In genomic region chr7:125030756-125031387, GRCh38 we compare ENCODE assay signal across 30 cellular contexts.
"Had no signal": no experiment of that assay in that cellular context is flagged by ENCODE, and none has a peak within 500 bp of the region (broad histone marks: within the 10 kb centered on the region; RNA-seq: fewer than 3 reads in every experiment).

No MANE protein-coding gene starts in this region.

- H3K27ac Mint-ChIP-seq: activated CD4-positive, alpha-beta memory T cell treated with anti-CD3 and anti-CD28 coated beads, Interleukin-2, amount 10 ng/mL, durations not matched to agents 7 days and 5 days; activated CD4-positive, alpha-beta T cell treated with anti-CD3 and anti-CD28 coated beads, Interleukin-2, amount 10 ng/mL, durations not matched to agents 7 days and 5 days; activated naive CD8-positive, alpha-beta T cell; activated T-helper 17 cell treated with anti-CD3 and anti-CD28 coated beads, Interleukin-2, amount 50 U/mL, for 72 hours; dendritic cell treated with granulocyte-macrophage colony-stimulating factor and Interleukin-4, amounts not matched to agents 40 ng/mL and 50 ng/mL, for 4 days; endodermal cell; T-cell; T-helper 1 cell treated with Interleukin-12 subunit alpha and Interleukin-12 subunit beta and Interleukin-4 antibody, amounts not matched to agents 30 μg/mL and 1 μg/mL, for 36 hours had no signal

- H3K36me3 Mint-ChIP-seq: activated naive CD8-positive, alpha-beta T cell; T-cell had no signal

- H3K9me3 Mint-ChIP-seq: activated CD4-positive, alpha-beta memory T cell treated with anti-CD3 and anti-CD28 coated beads, Interleukin-2, amount 10 ng/mL, durations not matched to agents 7 days and 5 days; activated CD4-positive, alpha-beta T cell treated with anti-CD3 and anti-CD28 coated beads, Interleukin-2, amount 10 ng/mL, durations not matched to agents 7 days and 5 days; activated T-cell treated with anti-CD3 and anti-CD28 coated beads, Interleukin-2, amount 50 U/mL, for 4 hours; activated T-helper 17 cell treated with anti-CD3 and anti-CD28 coated beads, Interleukin-2, amount 50 U/mL, for 72 hours; central memory CD8-positive, alpha-beta T cell; dendritic cell treated with granulocyte-macrophage colony-stimulating factor and Interleukin-4, amounts not matched to agents 40 ng/mL and 50 ng/mL, for 4 days; endodermal cell; T-cell; T-helper 1 cell treated with Interleukin-12 subunit alpha and Interleukin-12 subunit beta and Interleukin-4 antibody, amounts not matched to agents 30 μg/mL and 1 μg/mL, for 36 hours had no signal

- H3K27ac ChIP-seq: brain microvascular endothelial cell, coronary artery, dorsolateral prefrontal cortex, esophagus muscularis mucosa, foreskin keratinocyte, gastrocnemius medialis had no signal

- H3K4me1 ChIP-seq: esophagus muscularis mucosa, foreskin keratinocyte, gastrocnemius medialis had no signal

- H3K27me3 Mint-ChIP-seq: activated CD4-positive, alpha-beta memory T cell treated with anti-CD3 and anti-CD28 coated beads, Interleukin-2, amount 10 ng/mL, durations not matched to agents 7 days and 5 days; activated CD4-positive, alpha-beta T cell treated with anti-CD3 and anti-CD28 coated beads, Interleukin-2, amount 10 ng/mL, durations not matched to agents 7 days and 5 days; activated naive CD8-positive, alpha-beta T cell; activated T-helper 17 cell treated with anti-CD3 and anti-CD28 coated beads, Interleukin-2, amount 50 U/mL, for 72 hours; central memory CD8-positive, alpha-beta T cell; dendritic cell treated with granulocyte-macrophage colony-stimulating factor and Interleukin-4, amounts not matched to agents 40 ng/mL and 50 ng/mL, for 4 days; T-cell had no signal

- H3K4me3 ChIP-seq: coronary artery, dorsolateral prefrontal cortex, esophagus muscularis mucosa, gastrocnemius medialis had no signal

- H3K27me3 ChIP-seq: brain microvascular endothelial cell, dorsolateral prefrontal cortex, esophagus muscularis mucosa, foreskin keratinocyte, gastrocnemius medialis had no signal

- H3K36me3 ChIP-seq: brain microvascular endothelial cell, esophagus muscularis mucosa, gastrocnemius medialis had no signal

- H3K9me3 ChIP-seq: esophagus muscularis mucosa, gastrocnemius medialis had no signal

- H3K4me1 Mint-ChIP-seq: activated CD4-positive, alpha-beta memory T cell treated with anti-CD3 and anti-CD28 coated beads, Interleukin-2, amount 10 ng/mL, durations not matched to agents 7 days and 5 days; activated CD4-positive, alpha-beta T cell treated with anti-CD3 and anti-CD28 coated beads, Interleukin-2, amount 10 ng/mL, durations not matched to agents 7 days and 5 days; activated T-helper 17 cell treated with anti-CD3 and anti-CD28 coated beads, Interleukin-2, amount 50 U/mL, for 72 hours; central memory CD8-positive, alpha-beta T cell; endodermal cell; T-cell had no signal

- ATAC-seq: activated T-cell treated with anti-CD3 and anti-CD28 coated beads, Interleukin-2, amount 50 U/mL, for 4 hours; activated T-helper 17 cell treated with anti-CD3 and anti-CD28 coated beads, Interleukin-2, amount 50 U/mL, for 72 hours; foreskin keratinocyte; gastrocnemius medialis; T-cell had no signal

- H3K4me3 Mint-ChIP-seq: activated CD4-positive, alpha-beta memory T cell treated with anti-CD3 and anti-CD28 coated beads, Interleukin-2, amount 10 ng/mL, durations not matched to agents 7 days and 5 days; activated CD4-positive, alpha-beta T cell treated with anti-CD3 and anti-CD28 coated beads, Interleukin-2, amount 10 ng/mL, durations not matched to agents 7 days and 5 days; activated naive CD8-positive, alpha-beta T cell; activated T-cell treated with anti-CD3 and anti-CD28 coated beads, Interleukin-2, amount 50 U/mL, for 4 hours; activated T-helper 17 cell treated with anti-CD3 and anti-CD28 coated beads, Interleukin-2, amount 50 U/mL, for 72 hours; central memory CD8-positive, alpha-beta T cell; dendritic cell treated with granulocyte-macrophage colony-stimulating factor and Interleukin-4, amounts not matched to agents 40 ng/mL and 50 ng/mL, for 4 days; endodermal cell; T-cell; T-helper 1 cell treated with Interleukin-12 subunit alpha and Interleukin-12 subunit beta and Interleukin-4 antibody, amounts not matched to agents 30 μg/mL and 1 μg/mL, for 36 hours had no signal

- DNase-seq: activated CD4-positive, alpha-beta memory T cell treated with anti-CD3 and anti-CD28 coated beads, Interleukin-2, amount 10 ng/mL, durations not matched to agents 7 days and 5 days; activated CD4-positive, alpha-beta T cell treated with anti-CD3 and anti-CD28 coated beads for 1 hour; activated CD4-positive, alpha-beta T cell treated with anti-CD3 and anti-CD28 coated beads for 4 hours; activated CD4-positive, alpha-beta T cell treated with anti-CD3 and anti-CD28 coated beads, Interleukin-2, amount 10 ng/mL, durations not matched to agents 7 days and 5 days; activated CD4-positive, alpha-beta T cell treated with anti-CD3 and anti-CD28 coated beads, Interleukin-2, amount 50 U/mL, for 4 hours; activated effector memory CD4-positive, alpha-beta T cell treated with Interleukin-2 at 50 U/mL for 16 hours; activated gamma-delta T cell treated with Interleukin-2 at 50 U/mL for 16 hours; activated naive CD4-positive, alpha-beta T cell treated with anti-CD3 and anti-CD28 coated beads, Interleukin-2, amount 50 U/mL, for 16 hours; activated naive CD4-positive, alpha-beta T cell treated with Interleukin-2 at 50 U/mL for 16 hours; activated T-cell treated with anti-CD3 and anti-CD28 coated beads, Interleukin-2, amount 50 U/mL, for 4 hours; amniotic stem cell; anterior cingulate cortex; brain microvascular endothelial cell; dorsolateral prefrontal cortex; effector memory CD4-positive, alpha-beta T cell; endodermal cell; erythroblast; foreskin keratinocyte; gastrocnemius medialis; glutamatergic neuron; SW 1271; T-cell; T1000 had no signal
